ENCODE assay signal across 20 cellular contexts in the genomic region with DNA sequence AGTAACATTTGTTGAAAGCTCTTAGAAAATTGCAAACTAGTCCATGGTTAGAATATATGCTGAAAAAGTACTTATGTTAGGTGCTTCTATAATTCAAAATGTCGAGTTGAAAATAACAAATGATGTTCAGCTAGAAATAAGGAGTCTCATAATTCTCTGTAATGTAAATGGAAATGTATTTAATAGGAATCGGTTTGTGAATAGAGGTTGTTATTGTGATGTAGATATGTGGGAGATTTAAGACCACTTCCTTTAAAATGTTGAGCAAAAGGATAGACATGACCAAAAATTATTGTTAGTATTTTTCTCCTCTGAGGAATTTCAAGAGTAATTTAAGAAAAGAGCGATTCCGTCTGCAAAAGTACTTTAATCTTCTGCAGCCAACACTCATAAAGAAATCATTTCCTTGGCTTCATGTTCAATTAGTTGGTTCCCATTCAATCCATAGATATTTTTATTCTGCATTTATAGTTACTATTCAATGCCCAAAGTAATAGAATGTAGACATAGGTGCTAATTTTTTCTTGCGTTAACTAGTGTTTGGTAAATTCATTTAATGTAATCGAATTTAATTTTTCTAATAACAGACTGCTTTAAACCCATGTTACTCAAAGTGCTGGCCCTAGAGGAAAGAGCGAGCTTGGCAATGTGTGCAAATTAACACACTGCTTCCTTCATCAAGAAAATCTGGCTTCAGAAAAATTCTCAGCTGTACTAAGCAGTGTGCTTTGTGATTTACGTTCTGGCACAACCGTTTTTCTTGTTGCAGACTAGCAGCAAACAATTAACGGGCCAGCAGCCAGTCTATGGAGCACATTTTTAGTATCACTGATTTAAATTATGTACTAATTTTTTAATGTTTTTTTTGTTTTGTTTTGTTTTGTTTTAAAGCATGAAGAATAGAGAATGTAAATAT. TPM values are rescaled to one million over a fixed set of nuclear protein-coding genes. Genes with fewer than 3 reads are reported as not detected.
DNase-seq lines count a peak whose midpoint lies in the region; ATAC-seq, FAIRE-seq and TF ChIP-seq lines count a peak whose summit lies in the region.
"Had no signal": no experiment of that assay in that cellular context is flagged by ENCODE, and none has a peak within 500 bp of the region (broad histone marks: within the 10 kb centered on the region; RNA-seq: fewer than 3 reads in every experiment).

No MANE protein-coding gene starts in this region.

- CTCF ChIA-PET in A673 (lab: Charles Lee) (no interaction called here), IMR-90 (lab: Yijun Ruan, JAX) (no interaction called here), Calu3 (lab: Charles Lee) (no interaction called here)

- no peak for DNase-seq in A673 (ENCODE audit: low spot score)
- no peak for DNase-seq in IMR-90
- no peak for DNase-seq in osteocyte (ENCODE audit: extremely low spot score, unreplicated experiment)
- DNase-seq in NCI-H187 treated with DMSO at 0.1 percent for 48 hours (lab: John Stamatoyannopoulos, UW): no peak
- DNase-seq in T-helper 2 cell: no peak
- no peak for DNase-seq in Calu3
- DNase-seq: 8988T; CD8-positive, alpha-beta T cell; DMS79 treated with DMSO at 0.1 percent for 48 hours; NCI-H1930; NCI-H446; NCI-H69; NK-92 treated with Interleukin-12 subunit alpha and Interleukin-12 subunit beta, amount 100 ng/mL, for 24 hours; SJCRH30 had no signal

- peaks cover 26 to 59% of the 10 kb centered on the region in 2 experiments for H3K79me1 ChIP-seq in IMR-90 (ENCODE audit: low read depth in 1 of 2, low read length in 2 of 2)

- H3K23ac ChIP-seq in IMR-90 (ENCODE audit: low read depth, low read length): no peak overlapping the region

- H3K56ac ChIP-seq in IMR-90 (ENCODE audit: extremely low read depth, insufficient read depth, low read length): no peak overlapping the region

- no peak overlapping the region for H3K4me2 ChIP-seq in IMR-90 (ENCODE audit: low read depth, low read length)
- H3K4me2 ChIP-seq: BLaER1 had no signal

- H2AK5ac ChIP-seq in IMR-90 (ENCODE audit: low read depth, low read length): no peak overlapping the region

- intact Hi-C loops in A673 (cut with micrococcal nuclease; ENCODE audit: unreplicated experiment): no loop called here
- intact Hi-C loops in IMR-90 (cut with micrococcal nuclease): no loop called here
- intact Hi-C loops in Calu3 (cut with micrococcal nuclease; ENCODE audit: unreplicated experiment): no loop called here

- 0 out of 2 replicates have a peak overlapping the region, but pooled peaks have one; percentile 27 for H3K4ac ChIP-seq in IMR-90 (ENCODE audit: low read depth, low read length)

- H3K27ac Mint-ChIP-seq in osteocyte (ENCODE audit: unreplicated experiment) (peak overlapping the region; percentile 87), Calu3 (ENCODE audit: unreplicated experiment) (no peak overlapping the region)
- H3K27ac Mint-ChIP-seq: CD8-positive, alpha-beta T cell had no signal

- BruUV-seq in A673 (replicated peaks; lab: Mats Ljungman, UMichigan): TSS peak; percentile 4
- BruUV-seq in IMR-90 (replicated peaks; lab: Mats Ljungman, UMichigan): no TSS peak
- no TSS peak for BruUV-seq in Calu3 (replicated peaks; lab: Mats Ljungman, UMichigan)

- H4K20me1 ChIP-seq in IMR-90 (ENCODE audit: insufficient read depth, low read length): peaks cover 28% of the 10 kb centered on the region
- H4K20me1 ChIP-seq: BLaER1 had no signal

- no peak overlapping the region for H3K14ac ChIP-seq in IMR-90 (replicated peaks; ENCODE audit: low read depth, low read length)

- H3K4me3 Mint-ChIP-seq in osteocyte (ENCODE audit: unreplicated experiment) (no peak overlapping the region), Calu3 (ENCODE audit: low read depth, unreplicated experiment) (no peak overlapping the region)
- H3K4me3 Mint-ChIP-seq: CD8-positive, alpha-beta T cell had no signal

- in situ Hi-C loops in IMR-90 (cut with MboI; ENCODE audit: low sequenced_read_pairs): no loop called here

- no peak for TF ChIP-seq CTCF in A673 (conservative IDR thresholded peaks at IDR 0.05; ENCODE audit: low read depth, low read length)
- TF ChIP-seq CTCF in IMR-90 (conservative IDR thresholded peaks at IDR 0.05; ENCODE audit: low read depth, low read length): no peak
- TF ChIP-seq CTCF in osteocyte (IDR thresholded peaks at IDR 0.05): no peak
- no peak for TF ChIP-seq CTCF in Calu3 (IDR thresholded peaks at IDR 0.05; ENCODE audit: unreplicated experiment)

- dilution Hi-C loops in IMR-90 (cut with HindIII; ENCODE audit: low sequenced_read_pairs, unreplicated experiment): no loop called here

- H3K9ac ChIP-seq in IMR-90 (ENCODE audit: low read depth, low read length): no peak overlapping the region
- H3K9ac ChIP-seq: BLaER1 had no signal

- POLR2A ChIA-PET in A673 (lab: Charles Lee; ENCODE audit: low non-redundant PET) (no interaction called here), IMR-90 (lab: Charles Lee; ENCODE audit: unreplicated experiment) (no interaction called here)

- peaks cover 32% of the 10 kb centered on the region for H3K4me1 ChIP-seq in A673 (ENCODE audit: insufficient read depth, low read length, poor library complexity, severe bottlenecking)
- H3K4me1 ChIP-seq in IMR-90 (ENCODE audit: control insufficient read depth, insufficient read depth, low read length): peaks cover 15% of the 10 kb centered on the region

- no peak overlapping the region for H4K5ac ChIP-seq in IMR-90 (ENCODE audit: low read depth, low read length)

- H4K91ac ChIP-seq in IMR-90 (ENCODE audit: insufficient read depth, low read depth, low read length): no peak overlapping the region

- H4K8ac ChIP-seq in IMR-90 (ENCODE audit: low read depth in 2 of 2, low read length in 2 of 2): peak overlapping the region in 1 of 2 experiments; percentile 45; a peak in 2 of 4 replicates

- H3K27ac ChIP-seq in A673 (ENCODE audit: low read depth, low read length, poor library complexity, severe bottlenecking) (peak overlapping the region; percentile 48), IMR-90 (ENCODE audit: insufficient read depth, low read length) (peak overlapping the region; percentile 71)
- H3K27ac ChIP-seq: BLaER1, RWPE1, SJCRH30 had no signal

- peaks cover 93% of the 10 kb centered on the region for H3K36me3 ChIP-seq in A673 (ENCODE audit: insufficient read depth, low read length, poor library complexity, severe bottlenecking)
- H3K36me3 ChIP-seq in IMR-90 (ENCODE audit: control insufficient read depth, insufficient read depth, low read length): peaks cover 61% of the 10 kb centered on the region
- H3K36me3 ChIP-seq: BLaER1 had no signal

- WGBS in IMR-90 (ENCODE audit: extremely low coverage in 2 of 2, insufficient read length in 1 of 2), 2 experiments: 0 to 100% methylated on average over 1 of the region's 10 CpGs

- no peak overlapping the region for H3K4me3 ChIP-seq in A673 (ENCODE audit: low read depth, low read length, poor library complexity, severe bottlenecking)
- no peak overlapping the region for H3K4me3 ChIP-seq in IMR-90 (ENCODE audit: insufficient read depth, low read depth, low read length)
- H3K4me3 ChIP-seq: BLaER1, GM12878, SJCRH30 had no signal

- H3K9me3 Mint-ChIP-seq in osteocyte (ENCODE audit: unreplicated experiment) (no peaks in the 10 kb centered on the region), Calu3 (ENCODE audit: low read depth, unreplicated experiment) (no peaks in the 10 kb centered on the region)
- H3K9me3 Mint-ChIP-seq: CD8-positive, alpha-beta T cell had no signal

- peaks cover 80% of the 10 kb centered on the region for H3K4me1 Mint-ChIP-seq in osteocyte (ENCODE audit: unreplicated experiment)
- peaks cover 13% of the 10 kb centered on the region for H3K4me1 Mint-ChIP-seq in Calu3 (ENCODE audit: low read depth, unreplicated experiment)

- H3K18ac ChIP-seq in IMR-90 (ENCODE audit: low read depth, low read length): peak overlapping the region; percentile 49; the same call in 1 of the 2 replicates

- H2BK20ac ChIP-seq in IMR-90 (ENCODE audit: low read depth, low read length): no peak overlapping the region

- H2BK120ac ChIP-seq in IMR-90 (ENCODE audit: low read depth, low read length): no peak overlapping the region

- FAIRE-seq in endometrium (lab: Jason Lieb, UNC): peak; percentile 93
- FAIRE-seq: GM12878, H54 had no signal

- H2AFZ ChIP-seq in IMR-90 (replicated peaks; ENCODE audit: low read length, poor library complexity): no peak overlapping the region

- peak overlapping the region; percentile 69 for H2BK5ac ChIP-seq in IMR-90 (ENCODE audit: low read depth, low read length, poor library complexity, severe bottlenecking)

- H3K27me3 Mint-ChIP-seq in osteocyte (ENCODE audit: unreplicated experiment) (no peaks in the 10 kb centered on the region), Calu3 (ENCODE audit: unreplicated experiment) (no peaks in the 10 kb centered on the region)

- TF ChIP-seq POLR2A in IMR-90 (IDR thresholded peaks at IDR 0.05; ENCODE audit: low read depth, low read length): peak; percentile 4; the same call in 1 of the 2 replicates

- H2BK15ac ChIP-seq in IMR-90 (ENCODE audit: low read depth, low read length): no peak overlapping the region

- no peak for TF ChIP-seq RAD21 in IMR-90 (IDR thresholded peaks at IDR 0.05; ENCODE audit: low read length)

- ATAC-seq in IMR-90 (ENCODE audit: low read depth) (no peak), GM21360 (IDR thresholded peaks at IDR 0.05; ENCODE audit: unreplicated experiment) (no peak)
- ATAC-seq: CD8-positive, alpha-beta T cell; GM12878 had no signal

- peaks cover 14% of the 10 kb centered on the region for H3K9me1 ChIP-seq in IMR-90 (ENCODE audit: insufficient read depth, low read length)

- H3K9me3 ChIP-seq in A673 (ENCODE audit: low read depth, low read length, poor library complexity, severe bottlenecking) (no peaks in the 10 kb centered on the region), IMR-90 (ENCODE audit: control insufficient read depth, insufficient read depth, low read length) (no peaks in the 10 kb centered on the region)
- H3K9me3 ChIP-seq: BLaER1, SJCRH30 had no signal

- no peak overlapping the region for H2AK9ac ChIP-seq in IMR-90 (replicated peaks; ENCODE audit: low read depth, low read length, poor library complexity)

- no peaks in the 10 kb centered on the region for H3K27me3 ChIP-seq in A673 (replicated peaks; ENCODE audit: insufficient read depth, low read depth, low read length, poor library complexity)
- no peaks in the 10 kb centered on the region for H3K27me3 ChIP-seq in IMR-90 (ENCODE audit: control insufficient read depth, insufficient read depth, low read length)
- H3K27me3 ChIP-seq: BLaER1, SJCRH30 had no signal

- H3K36me3 Mint-ChIP-seq in osteocyte (ENCODE audit: unreplicated experiment): peaks cover 86% of the 10 kb centered on the region
- H3K36me3 Mint-ChIP-seq in Calu3 (ENCODE audit: insufficient read depth, unreplicated experiment): peaks cover 2% of the 10 kb centered on the region
- H3K36me3 Mint-ChIP-seq: CD8-positive, alpha-beta T cell had no signal

TF ChIP-seq in IMR-90, 13 proteins besides CTCF, POLR2A, EP300 and RAD21 (continues in another document):
- TF ChIP-seq MAZ (IDR thresholded peaks at IDR 0.05; ENCODE audit: borderline replicate concordance, low read depth, low read length) (no peak), SMC3 (IDR thresholded peaks at IDR 0.05; ENCODE audit: low read depth, low read length) (no peak)

RNA-seq across cellular contexts. Expression of a gene that starts 32.2 kb away (rescaled TPM):
- total RNA-seq in A673 (2021): 1,570 and 2,058 TPM in 2 replicates
- total RNA-seq in IMR-90 (2012; rRNA removed): 7,693 and 8,243 TPM in 2 replicates
- polyA plus RNA-seq in IMR-90 (2012; rRNA removed): 11,046 and 13,004 TPM in 2 replicates
- polyA plus RNA-seq in IMR-90 (2012; cell fraction: cytosol; rRNA removed): 4,918 and 6,925 TPM in 2 replicates
- 23,704 and 31,508 TPM in 2 replicates for polyA plus RNA-seq in IMR-90 (2012; cell fraction: nucleus; rRNA removed; ENCODE audit: low replicate concordance)
- total RNA-seq in osteocyte: 16,854 and 18,487 TPM in 2 replicates
- total RNA-seq in Calu3 (2022): 123 and 133 TPM in 2 replicates
- total RNA-seq: CD8-positive, alpha-beta T cell had no signal

Comparison
In these comparisons a context has a peak if more than half of its experiments do, and no peak if none do; other contexts are left out.
1. RNA of a gene that starts 32.2 kb away (total RNA-seq): 16,854 to 18,487 TPM in osteocyte, 7,693 to 8,243 TPM in IMR-90 and 1,570 to 2,058 TPM in A673; 123 to 133 TPM in Calu3; every median in the first group is over 10 times any median in the second.